In the genomic region with DNA sequence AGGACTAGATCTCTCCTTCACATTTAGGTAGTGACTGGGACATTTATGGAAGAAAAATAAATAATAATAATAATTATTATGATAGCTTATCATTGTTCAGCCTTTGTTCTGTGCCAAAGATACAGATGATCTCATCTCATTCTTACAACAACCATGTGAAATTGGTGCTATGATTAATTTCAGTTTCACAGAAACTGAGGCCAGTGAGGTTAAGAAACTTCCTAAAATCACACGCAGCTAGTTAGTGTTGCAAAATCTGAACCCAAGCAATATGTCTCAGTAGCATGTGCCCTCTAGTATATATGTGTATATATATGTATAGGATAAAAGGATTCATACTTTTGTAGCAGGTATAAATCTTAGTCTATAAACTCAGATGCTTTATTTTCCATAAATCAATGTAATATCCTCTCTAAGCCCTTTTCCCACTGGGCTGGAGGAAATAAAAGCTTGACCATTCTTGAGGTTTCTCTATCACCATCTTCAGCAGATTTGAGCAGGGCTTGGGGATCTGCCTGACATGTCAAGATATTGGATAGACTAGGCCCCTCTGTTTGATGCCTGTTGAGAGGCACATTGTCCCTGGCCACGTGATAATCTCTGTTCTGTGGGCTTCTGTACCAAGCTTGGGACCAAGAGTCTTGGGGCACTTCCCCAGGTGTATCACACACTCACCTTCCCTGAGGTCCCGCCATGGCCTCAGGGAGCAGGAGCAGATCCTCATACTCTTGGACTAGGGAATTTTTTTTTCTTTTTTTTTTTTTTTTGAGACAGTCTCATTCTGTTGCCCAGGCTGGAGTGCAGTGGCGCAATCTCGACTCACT, we compare ENCODE assay signal across 10 cellular contexts.
DNase-seq lines count a peak whose midpoint lies in the region; ATAC-seq and TF ChIP-seq lines count a peak whose summit lies in the region.
"Had no signal": no experiment of that assay in that cellular context is flagged by ENCODE, and none has a peak within 500 bp of the region (broad histone marks: within the 10 kb centered on the region; RNA-seq: fewer than 3 reads in every experiment).

No MANE protein-coding gene starts in this region.

- ATAC-seq in GM18867 (IDR thresholded peaks at IDR 0.05; ENCODE audit: unreplicated experiment) (peak; percentile 88), left lobe of liver (peak; percentile 24)

- H3K79me2 ChIP-seq in GM23248 (ENCODE audit: insufficient read depth) (no peaks in the 10 kb centered on the region), MM.1S (ENCODE audit: low read length) (no peaks in the 10 kb centered on the region)

- H3K27me3 ChIP-seq in GM23248 (replicated peaks; ENCODE audit: insufficient read depth) (no peaks in the 10 kb centered on the region), MM.1S (replicated peaks; ENCODE audit: insufficient read depth, low read length) (no peaks in the 10 kb centered on the region)
- H3K27me3 ChIP-seq: cardiac muscle cell had no signal

- H3K9me2 ChIP-seq in GM23248 (ENCODE audit: insufficient read depth) (no peaks in the 10 kb centered on the region), MM.1S (replicated peaks; ENCODE audit: insufficient read depth, low read length) (no peaks in the 10 kb centered on the region)

- H3F3A ChIP-seq in GM23248 (ENCODE audit: insufficient read depth) (no peaks in the 10 kb centered on the region; the same call in 1 of the 2 replicates), MM.1S (ENCODE audit: insufficient read depth, low read length) (no peaks in the 10 kb centered on the region; the same call in 1 of the 2 replicates)

- H3K4me3 ChIP-seq in GM23248 (no peak overlapping the region), MM.1S (ENCODE audit: low read length) (no peak overlapping the region)
- H3K4me3 ChIP-seq: cardiac muscle cell had no signal

- H3K4me1 ChIP-seq in GM23248 (ENCODE audit: insufficient read depth) (peaks cover 22% of the 10 kb centered on the region), MM.1S (ENCODE audit: low read length) (peaks cover 7% of the 10 kb centered on the region; the same call in 1 of the 2 replicates)

- H3K9ac ChIP-seq in GM23248 (no peak overlapping the region), MM.1S (ENCODE audit: low read length) (no peak overlapping the region)

- no peak overlapping the region for H3K4me2 ChIP-seq in GM23248 (ENCODE audit: unreplicated experiment)
- peak overlapping the region; percentile 31; the same call in 1 of the 2 replicates for H3K4me2 ChIP-seq in MM.1S (ENCODE audit: low read depth, low read length)

- TF ChIP-seq CTCF in MM.1S (IDR thresholded peaks at IDR 0.05; ENCODE audit: low read length): no peak

- in situ Hi-C loops in GM23248 (cut with MboI): no loop called here

- H3K36me3 ChIP-seq in GM23248 (ENCODE audit: low read depth): no peaks in the 10 kb centered on the region
- no peaks in the 10 kb centered on the region for H3K36me3 ChIP-seq in MM.1S (replicated peaks; ENCODE audit: insufficient read depth, low read length)
- H3K36me3 ChIP-seq: cardiac muscle cell had no signal

- H3K9me3 ChIP-seq in GM23248 (ENCODE audit: low read depth) (no peaks in the 10 kb centered on the region), MM.1S (replicated peaks; ENCODE audit: insufficient read depth, low read length) (no peaks in the 10 kb centered on the region)

- no peaks in the 10 kb centered on the region for H4K20me1 ChIP-seq in GM23248 (ENCODE audit: insufficient read depth)
- H4K20me1 ChIP-seq in MM.1S (ENCODE audit: insufficient read depth, low read length): no peaks in the 10 kb centered on the region

- DNase-seq in GM23248 (peak; percentile 55), MM.1S (peak; percentile 55), left lobe of liver (ENCODE audit: low spot score) (no peak), COR-L47 (lab: John Stamatoyannopoulos, UW) (no peak), occipital lobe (lab: John Stamatoyannopoulos, UW) (no peak), HPDE6-E6E7 (ENCODE audit: extremely low spot score) (no peak), NCI-H2196 (lab: John Stamatoyannopoulos, UW; ENCODE audit: unreplicated experiment) (no peak)
- DNase-seq: Karpas-422 had no signal

- H3K27ac ChIP-seq in GM23248 (no peak overlapping the region), MM.1S (ENCODE audit: low read length) (peak overlapping the region; percentile 51; the same call in 1 of the 2 replicates)
- H3K27ac ChIP-seq: cardiac muscle cell had no signal

- H2AFZ ChIP-seq in GM23248: no peak overlapping the region
- no peak overlapping the region for H2AFZ ChIP-seq in MM.1S (ENCODE audit: low read length)

- 70 to 72% methylated on average over 5 of the region's 5 CpGs for WGBS in GM23248 (ENCODE audit: low coverage in 1 of 2, low lambda C conversion rate in 2 of 2, missing lambda C conversion rate in 2 of 2), 2 experiments

Comparison
In these comparisons a context has a peak if more than half of its experiments do, and no peak if none do; other contexts are left out.
1. DNase-seq: peak in GM23248 (single experiment) and MM.1S (single experiment); none in left lobe of liver (single experiment), COR-L47 (single experiment), occipital lobe (single experiment), HPDE6-E6E7 (single experiment) and NCI-H2196 (single experiment).